In the genomic region with DNA sequence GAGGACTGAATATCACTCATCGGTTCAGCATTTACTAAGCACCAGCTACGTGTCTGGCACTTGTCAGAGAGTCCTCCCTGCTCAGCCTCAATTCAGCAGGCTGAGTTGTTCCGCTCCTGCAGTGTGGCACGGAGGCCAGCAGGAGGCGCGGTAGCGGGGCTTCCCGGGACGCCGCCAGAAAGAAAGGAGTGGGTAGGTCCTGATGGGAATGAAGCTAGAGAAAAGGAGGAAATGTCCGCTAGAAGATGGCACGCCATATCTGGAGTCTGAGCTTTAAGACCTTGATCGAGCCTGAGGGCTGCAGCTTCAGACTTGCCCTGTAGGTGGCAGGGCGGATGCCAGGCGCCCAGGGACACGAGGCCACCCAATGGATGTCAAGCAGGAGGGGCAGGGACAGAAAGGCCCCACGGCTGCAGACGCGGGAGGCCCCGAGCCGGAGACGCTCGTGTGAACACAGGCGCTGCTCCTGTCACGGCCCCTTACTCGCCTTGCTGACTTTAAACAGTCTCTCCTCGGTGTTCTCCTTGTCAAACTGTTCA, we compare ENCODE assay signal across 8 cellular contexts. TPM values are rescaled to one million over a fixed set of nuclear protein-coding genes. Genes with fewer than 3 reads are reported as not detected.
DNase-seq lines count a peak whose midpoint lies in the region; ATAC-seq and TF ChIP-seq lines count a peak whose summit lies in the region.

No MANE protein-coding gene starts in this region.

- no peaks in the 10 kb centered on the region for H3K79me2 ChIP-seq in OCI-LY3 (ENCODE audit: low read length)

- no peaks in the 10 kb centered on the region for H3K9me3 ChIP-seq in OCI-LY3 (ENCODE audit: insufficient read depth, low read length)
- H3K9me3 ChIP-seq in thoracic aorta, result no peaks in the 10 kb centered on the region

- peak overlapping the region; percentile 32 for H3K4me3 Mint-ChIP-seq in neural crest cell

- H3K4me2 ChIP-seq in OCI-LY3 (ENCODE audit: low read length), result peak overlapping the region; percentile 75

- no peaks in the 10 kb centered on the region for H3K9me3 Mint-ChIP-seq in neural crest cell

- no peaks in the 10 kb centered on the region for H3K36me3 ChIP-seq in OCI-LY3 (replicated peaks; ENCODE audit: low read depth, low read length)
- peaks cover 22% of the 10 kb centered on the region for H3K36me3 ChIP-seq in thoracic aorta

- H3K4me3 ChIP-seq in OCI-LY3 (ENCODE audit: low read length) (peak overlapping the region; percentile 65), fibroblast of pulmonary artery (replicated peaks; ENCODE audit: low read depth, low read length) (no peak overlapping the region), thoracic aorta (peak overlapping the region; percentile 47)

- DNase-seq in ELF-1 (ENCODE audit: low read depth, low spot score) (peak; percentile 97), fibroblast of pulmonary artery (ENCODE audit: low read depth) (peak; percentile 91), neural crest cell (ENCODE audit: low read depth, low spot score) (peak; percentile 76), thoracic aorta (ENCODE audit: low spot score) (peak; percentile 33)
- peak; percentile 73 to 78 for DNase-seq in activated T-cell treated with anti-CD3 and anti-CD28 coated beads, Interleukin-2, amount 50 U/mL, for 48 hours

- peak overlapping the region; percentile 43 for H3K9ac ChIP-seq in OCI-LY3 (ENCODE audit: low read length)

- peak overlapping the region; percentile 27; the same call in 1 of the 2 replicates for H2AFZ ChIP-seq in OCI-LY3 (ENCODE audit: low read depth, low read length)

- peaks cover 2% of the 10 kb centered on the region for H3K36me3 Mint-ChIP-seq in neural crest cell (ENCODE audit: low read depth)

- H3K4me1 Mint-ChIP-seq in neural crest cell, result peaks cover 26% of the 10 kb centered on the region

- no peaks in the 10 kb centered on the region for H3K27me3 Mint-ChIP-seq in neural crest cell (ENCODE audit: low read depth)

- peak; percentile 90 for ATAC-seq in HG02759 (IDR thresholded peaks at IDR 0.05; ENCODE audit: unreplicated experiment)
- peak; percentile 70 for ATAC-seq in thoracic aorta (ENCODE audit: insufficient number of reproducible peaks, low FRiP score, low read depth)
- no peak for ATAC-seq in HG03460 (IDR thresholded peaks at IDR 0.05; ENCODE audit: unreplicated experiment)

- H3K4me1 ChIP-seq in OCI-LY3 (ENCODE audit: low read length) (peaks cover 18% of the 10 kb centered on the region), thoracic aorta (ENCODE audit: control insufficient read depth in 1 of 2, low read depth in 2 of 2) (peaks cover 12 to 24% of the 10 kb centered on the region in 2 donors)

- H3K27me3 ChIP-seq in OCI-LY3 (ENCODE audit: low read depth, low read length), result no peaks in the 10 kb centered on the region
- H3K27me3 ChIP-seq in thoracic aorta (replicated peaks; ENCODE audit: insufficient read depth), result no peaks in the 10 kb centered on the region

- H4K20me1 ChIP-seq in OCI-LY3 (ENCODE audit: insufficient read depth, low read length), result no peaks in the 10 kb centered on the region

- H3K27ac ChIP-seq in OCI-LY3 (ENCODE audit: low read length) (no peak overlapping the region), thoracic aorta (peak overlapping the region; percentile 62 to 70)

- H3K27ac Mint-ChIP-seq in neural crest cell (ENCODE audit: unreplicated experiment), result peak overlapping the region; percentile 30

- TF ChIP-seq CTCF in OCI-LY3 (IDR thresholded peaks at IDR 0.05; ENCODE audit: low read depth, low read length), result peak; percentile 100
- TF ChIP-seq CTCF in fibroblast of pulmonary artery (IDR thresholded peaks at IDR 0.05; ENCODE audit: low read length, missing control alignments), result peak; percentile 97
- peak; percentile 98 for TF ChIP-seq CTCF in neural crest cell (conservative IDR thresholded peaks at IDR 0.05)
- TF ChIP-seq CTCF in thoracic aorta (IDR thresholded peaks at IDR 0.05), result peak; percentile 95

RNA-seq across cellular contexts. Expression of a gene that starts 18.7 kb away (rescaled TPM):
- total RNA-seq in neural crest cell (20.1 and 21.3 TPM in 2 replicates), thoracic aorta (100 to 1,000 TPM; 161 to 180 TPM)

RNA-seq across cellular contexts. Expression of a gene that starts 47.1 kb away (rescaled TPM):
- total RNA-seq in neural crest cell (21.4 and 21.5 TPM in 2 replicates), thoracic aorta (10 to 100 TPM; 23.0 to 25.7 TPM)

RNA-seq across cellular contexts. Expression of a gene that starts 49.5 kb away (rescaled TPM):
- total RNA-seq in neural crest cell, result 9.2 and 9.4 TPM in 2 replicates
- 10 to 100 TPM; 15.7 to 24.0 TPM for total RNA-seq in thoracic aorta

Comparison
In these comparisons a context has a peak if more than half of its experiments do, and no peak if none do; other contexts are left out.
1. DNase-seq: peak in every context shown above with its lines; median percentile 97 in ELF-1; 91 in fibroblast of pulmonary artery; 76 in neural crest cell; 76 in activated T-cell treated with anti-CD3 and anti-CD28 coated beads, Interleukin-2, amount 50 U/mL, for 48 hours; 33 in thoracic aorta.